ENCODE assay signal across 17 cellular contexts in the genomic region with DNA sequence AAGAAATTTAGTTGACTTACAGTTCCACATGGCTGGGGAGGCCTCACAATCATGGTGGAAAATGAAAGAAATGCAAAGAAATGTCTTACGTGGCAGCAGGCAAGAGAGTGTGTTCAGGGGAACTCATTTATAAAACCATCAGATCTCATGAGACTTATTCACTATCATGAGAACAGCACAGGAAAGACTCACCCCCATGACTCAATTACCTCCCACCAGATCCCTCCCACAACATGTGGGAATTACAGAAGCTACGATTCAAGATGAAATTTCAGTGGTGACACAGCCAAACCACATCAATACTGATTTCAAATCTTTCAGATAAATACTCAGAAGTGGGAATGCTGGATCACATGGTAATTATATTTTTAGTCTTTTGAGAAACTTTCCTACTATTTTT.
A peak's percentile ranks its signal among the peaks of the same experiment; 100 is the strongest.
DNase-seq lines count a peak whose midpoint lies in the region; ATAC-seq and TF ChIP-seq lines count a peak whose summit lies in the region.
"Had no signal": no experiment of that assay in that cellular context is flagged by ENCODE, and none has a peak within 500 bp of the region (broad histone marks: within the 10 kb centered on the region; RNA-seq: fewer than 3 reads in every experiment).

No MANE protein-coding gene starts in this region.

- peaks cover 6% of the 10 kb centered on the region; the same call in 1 of the 2 replicates for H3K9me2 ChIP-seq in GM23338 (ENCODE audit: insufficient read depth)

- no peaks in the 10 kb centered on the region for H3F3A ChIP-seq in GM23338 (replicated peaks; ENCODE audit: low read depth)

- no peak overlapping the region for H3K4me3 Mint-ChIP-seq in activated CD8-positive, alpha-beta T cell treated with anti-CD3 and anti-CD28 coated beads for 36 hours
- no peak overlapping the region for H3K4me3 Mint-ChIP-seq in activated CD8-positive, alpha-beta T cell treated with anti-CD3 and anti-CD28 coated beads, Interleukin-2, amount 10 ng/mL, durations not matched to agents 7 days and 5 days
- no peak overlapping the region for H3K4me3 Mint-ChIP-seq in GM23338
- no peak overlapping the region for H3K4me3 Mint-ChIP-seq in CD8-positive, alpha-beta memory T cell

- CTCF ChIA-PET in activated CD8-positive, alpha-beta T cell treated with anti-CD3 and anti-CD28 coated beads for 36 hours (lab: Charles Lee) = no interaction called here
- CTCF ChIA-PET in activated CD8-positive, alpha-beta T cell treated with anti-CD3 and anti-CD28 coated beads, Interleukin-2, amount 10 ng/mL, durations not matched to agents 7 days and 5 days (lab: Charles Lee) = no interaction called here
- CTCF ChIA-PET in CD8-positive, alpha-beta memory T cell (lab: Charles Lee) = no interaction called here

- no peaks in the 10 kb centered on the region for H3K4me1 ChIP-seq in GM23338 (ENCODE audit: insufficient read depth)
- no peaks in the 10 kb centered on the region for H3K4me1 ChIP-seq in CD8-positive, alpha-beta memory T cell (ENCODE audit: insufficient read depth, low read length)
- H3K4me1 ChIP-seq: A549, HAP-1 had no signal

- H3K27ac Mint-ChIP-seq in activated CD8-positive, alpha-beta T cell treated with anti-CD3 and anti-CD28 coated beads for 36 hours = peak overlapping the region; percentile 26
- H3K27ac Mint-ChIP-seq in activated CD8-positive, alpha-beta T cell treated with anti-CD3 and anti-CD28 coated beads, Interleukin-2, amount 10 ng/mL, durations not matched to agents 7 days and 5 days = no peak overlapping the region
- no peak overlapping the region; the same call in 1 of the 2 replicates for H3K27ac Mint-ChIP-seq in GM23338
- no peak overlapping the region for H3K27ac Mint-ChIP-seq in CD8-positive, alpha-beta memory T cell

- no peak overlapping the region for H3K4me3 ChIP-seq in GM23338
- H3K4me3 ChIP-seq in CD8-positive, alpha-beta memory T cell (ENCODE audit: low read length) = no peak overlapping the region
- H3K4me3 ChIP-seq: A549, HAP-1 had no signal

- H3K27me3 Mint-ChIP-seq in activated CD8-positive, alpha-beta T cell treated with anti-CD3 and anti-CD28 coated beads for 36 hours = no peaks in the 10 kb centered on the region
- H3K27me3 Mint-ChIP-seq in activated CD8-positive, alpha-beta T cell treated with anti-CD3 and anti-CD28 coated beads, Interleukin-2, amount 10 ng/mL, durations not matched to agents 7 days and 5 days (ENCODE audit: low read depth) = no peaks in the 10 kb centered on the region
- peaks cover 1% of the 10 kb centered on the region for H3K27me3 Mint-ChIP-seq in GM23338 (ENCODE audit: insufficient read depth, low read depth, poor library complexity)
- no peaks in the 10 kb centered on the region for H3K27me3 Mint-ChIP-seq in CD8-positive, alpha-beta memory T cell

- H3K79me2 ChIP-seq in GM23338 (replicated peaks; ENCODE audit: insufficient read depth) = no peaks in the 10 kb centered on the region

- ATAC-seq in activated CD8-positive, alpha-beta T cell treated with anti-CD3 and anti-CD28 coated beads for 36 hours = peak; percentile 49
- no peak for ATAC-seq in activated CD8-positive, alpha-beta T cell treated with anti-CD3 and anti-CD28 coated beads, Interleukin-2, amount 10 ng/mL, durations not matched to agents 7 days and 5 days
- ATAC-seq in GM23338 (no peak), left ventricle myocardium superior (no peak)
- ATAC-seq: A549 had no signal

- peaks cover 22% of the 10 kb centered on the region for H3K9me3 Mint-ChIP-seq in activated CD8-positive, alpha-beta T cell treated with anti-CD3 and anti-CD28 coated beads for 36 hours
- H3K9me3 Mint-ChIP-seq in activated CD8-positive, alpha-beta T cell treated with anti-CD3 and anti-CD28 coated beads, Interleukin-2, amount 10 ng/mL, durations not matched to agents 7 days and 5 days (ENCODE audit: insufficient read depth) = peaks cover 10% of the 10 kb centered on the region
- peaks cover 17% of the 10 kb centered on the region for H3K9me3 Mint-ChIP-seq in GM23338
- peaks cover 8 to 20% (median 16%) of the 10 kb centered on the region in 5 donors for H3K9me3 Mint-ChIP-seq in CD8-positive, alpha-beta memory T cell

- H4K20me1 ChIP-seq in GM23338 (replicated peaks; ENCODE audit: insufficient read depth) = no peaks in the 10 kb centered on the region

- no peaks in the 10 kb centered on the region for H3K9me3 ChIP-seq in CD8-positive, alpha-beta memory T cell (ENCODE audit: low read length)
- H3K9me3 ChIP-seq: HAP-1 had no signal

- no peak overlapping the region for H3K27ac ChIP-seq in GM23338 (ENCODE audit: low read depth)
- H3K27ac ChIP-seq in CD8-positive, alpha-beta memory T cell (ENCODE audit: low read depth, low read length) = no peak overlapping the region
- H3K27ac ChIP-seq: A549, C4-2B had no signal

- peak overlapping the region; percentile 2; the same call in 1 of the 2 replicates for H2AFZ ChIP-seq in GM23338

- H3K36me3 Mint-ChIP-seq in activated CD8-positive, alpha-beta T cell treated with anti-CD3 and anti-CD28 coated beads for 36 hours (ENCODE audit: low read depth) = no peaks in the 10 kb centered on the region
- H3K36me3 Mint-ChIP-seq in activated CD8-positive, alpha-beta T cell treated with anti-CD3 and anti-CD28 coated beads, Interleukin-2, amount 10 ng/mL, durations not matched to agents 7 days and 5 days (ENCODE audit: low read depth) = no peaks in the 10 kb centered on the region
- peaks cover 14% of the 10 kb centered on the region for H3K36me3 Mint-ChIP-seq in GM23338 (ENCODE audit: low read depth)
- peaks cover 0 to 4% (median 0%) of the 10 kb centered on the region in 3 donors for H3K36me3 Mint-ChIP-seq in CD8-positive, alpha-beta memory T cell

- no peak for TF ChIP-seq CTCF in activated CD8-positive, alpha-beta T cell treated with anti-CD3 and anti-CD28 coated beads for 36 hours (IDR thresholded peaks at IDR 0.05)
- no peak for TF ChIP-seq CTCF in GM23338 (conservative IDR thresholded peaks at IDR 0.05; ENCODE audit: low read depth in 2 of 2)

- H3K4me2 ChIP-seq in GM23338 = no peak overlapping the region
- H3K4me2 ChIP-seq: A549 had no signal

- peak; percentile 16 for DNase-seq in activated CD8-positive, alpha-beta T cell treated with anti-CD3 and anti-CD28 coated beads for 36 hours
- no peak for DNase-seq in activated CD8-positive, alpha-beta T cell treated with anti-CD3 and anti-CD28 coated beads, Interleukin-2, amount 10 ng/mL, durations not matched to agents 7 days and 5 days
- DNase-seq in GM23338 (ENCODE audit: low spot score) (no peak), head of caudate nucleus (peak in 29 of 42 donors; percentile 3 to 71 (median 30)), left ventricle myocardium superior (no peak)
- peak; percentile 28 to 33 for DNase-seq in activated T-cell treated with anti-CD3 and anti-CD28 coated beads, Interleukin-2, amount 50 U/mL, for 48 hours
- no peak for DNase-seq in CD8-positive, alpha-beta memory T cell
- DNase-seq in activated CD8-positive, alpha-beta memory T cell treated with anti-CD3 and anti-CD28 coated beads, Interleukin-2, amount 50 U/mL, for 48 hours = no peak
- DNase-seq: COR-L47, MM.1S, NCI-H1105 treated with DMSO at 0.1 percent for 48 hours, NCI-H187 treated with DMSO at 0.1 percent for 48 hours, NCI-H446, NCI-H748 treated with DMSO at 0.1 percent for 48 hours had no signal

- peaks cover 9% of the 10 kb centered on the region for H3K4me1 Mint-ChIP-seq in activated CD8-positive, alpha-beta T cell treated with anti-CD3 and anti-CD28 coated beads for 36 hours (ENCODE audit: low read depth)
- H3K4me1 Mint-ChIP-seq in activated CD8-positive, alpha-beta T cell treated with anti-CD3 and anti-CD28 coated beads, Interleukin-2, amount 10 ng/mL, durations not matched to agents 7 days and 5 days (ENCODE audit: low read depth) = no peaks in the 10 kb centered on the region
- no peaks in the 10 kb centered on the region for H3K4me1 Mint-ChIP-seq in GM23338
- H3K4me1 Mint-ChIP-seq in CD8-positive, alpha-beta memory T cell = no peaks in the 10 kb centered on the region

- POLR2A ChIA-PET in activated CD8-positive, alpha-beta T cell treated with anti-CD3 and anti-CD28 coated beads for 36 hours (lab: Charles Lee) = no interaction called here
- POLR2A ChIA-PET in activated CD8-positive, alpha-beta T cell treated with anti-CD3 and anti-CD28 coated beads, Interleukin-2, amount 10 ng/mL, durations not matched to agents 7 days and 5 days (lab: Charles Lee) = no interaction called here
- POLR2A ChIA-PET in CD8-positive, alpha-beta memory T cell (lab: Charles Lee) = no interaction called here

- H3K36me3 ChIP-seq in GM23338 (ENCODE audit: insufficient read depth) = no peaks in the 10 kb centered on the region
- no peaks in the 10 kb centered on the region for H3K36me3 ChIP-seq in CD8-positive, alpha-beta memory T cell (ENCODE audit: insufficient read depth, low read length)
- H3K36me3 ChIP-seq: HAP-1 had no signal

- intact Hi-C loops in activated CD8-positive, alpha-beta T cell treated with anti-CD3 and anti-CD28 coated beads for 36 hours (cut with micrococcal nuclease) = no loop called here
- intact Hi-C loops in head of caudate nucleus (cut with DNase I) = no loop called here
- intact Hi-C loops in left ventricle myocardium superior (cut with micrococcal nuclease) = no loop called here

- no peaks in the 10 kb centered on the region for H3K27me3 ChIP-seq in GM23338 (ENCODE audit: insufficient read depth)
- H3K27me3 ChIP-seq in CD8-positive, alpha-beta memory T cell (ENCODE audit: insufficient read depth, low read length, poor library complexity, severe bottlenecking) = no peaks in the 10 kb centered on the region

TF ChIP-seq in GM23338, 12 proteins besides CTCF, POLR2A, EP300 and RAD21 (continues in another document):
- TF ChIP-seq EZH2phosphoT487 (IDR thresholded peaks at IDR 0.05; ENCODE audit: unreplicated experiment) = no peak
- TF ChIP-seq ZNF331 (CRISPR knock-in tag; IDR thresholded peaks at IDR 0.05; ENCODE audit: low read depth) = no peak
- no peak for TF ChIP-seq EZH2 (IDR thresholded peaks at IDR 0.05; ENCODE audit: low read depth, unreplicated experiment)

Comparison
In these comparisons a context has a peak if more than half of its experiments do, and no peak if none do; other contexts are left out.
1. DNase-seq: peak in activated CD8-positive, alpha-beta T cell treated with anti-CD3 and anti-CD28 coated beads for 36 hours (single experiment), activated T-cell treated with anti-CD3 and anti-CD28 coated beads, Interleukin-2, amount 50 U/mL, for 48 hours (2 of 2) and head of caudate nucleus (29 of 42); none in activated CD8-positive, alpha-beta T cell treated with anti-CD3 and anti-CD28 coated beads, Interleukin-2, amount 10 ng/mL, durations not matched to agents 7 days and 5 days (single experiment), GM23338 (single experiment), CD8-positive, alpha-beta memory T cell (0 of 5), left ventricle myocardium superior (single experiment) and activated CD8-positive, alpha-beta memory T cell treated with anti-CD3 and anti-CD28 coated beads, Interleukin-2, amount 50 U/mL, for 48 hours (single experiment).